10 cellular contexts compared by ENCODE assay signal in the genomic region with DNA sequence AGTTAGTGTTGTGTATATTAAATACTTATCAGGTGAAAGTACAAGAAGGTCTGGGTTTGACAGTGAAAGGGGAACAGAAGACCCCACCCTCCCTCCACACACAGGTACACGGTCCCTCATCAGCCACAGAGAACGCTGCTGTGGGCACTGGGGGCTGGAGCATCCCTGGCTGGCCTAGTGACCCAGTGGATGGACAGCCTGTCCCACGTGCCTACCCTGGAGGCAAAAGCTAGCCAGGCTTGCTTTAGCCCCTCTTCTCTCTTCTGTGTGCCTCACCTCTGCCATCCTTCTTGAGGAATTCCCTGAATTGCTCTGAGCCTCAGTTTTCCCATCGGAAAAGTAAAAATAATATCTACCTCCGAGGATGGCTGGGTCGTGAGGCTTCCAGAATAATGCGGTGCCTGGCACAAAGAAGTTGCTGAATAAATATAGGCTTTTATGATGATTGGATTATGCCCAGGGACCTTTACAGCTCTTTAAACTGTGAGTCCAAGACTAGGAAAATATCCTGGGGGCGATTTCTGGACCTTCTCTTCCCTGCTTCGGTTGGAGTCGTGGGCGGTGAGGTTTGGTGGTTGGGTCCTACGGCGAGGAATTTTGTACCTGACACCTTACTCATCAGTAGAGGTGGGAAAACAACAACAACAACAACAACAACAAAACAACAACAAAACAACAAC. TPM values are rescaled to one million over a fixed set of nuclear protein-coding genes. Genes with fewer than 3 reads are reported as not detected.
DNase-seq lines count a peak whose midpoint lies in the region; ATAC-seq, FAIRE-seq and TF ChIP-seq lines count a peak whose summit lies in the region.
"Had no signal": no experiment of that assay in that cellular context is flagged by ENCODE, and none has a peak within 500 bp of the region (broad histone marks: within the 10 kb centered on the region; RNA-seq: fewer than 3 reads in every experiment).

No MANE protein-coding gene starts in this region.

- no peak for TF ChIP-seq POLR2A in GM12891 (IDR thresholded peaks at IDR 0.05; ENCODE audit: low read depth, low read length)

- H3K4me1 ChIP-seq in foreskin keratinocyte = peaks cover 4% of the 10 kb centered on the region
- H3K4me1 ChIP-seq in tibial artery = peaks cover 0 to 16% (median 9%) of the 10 kb centered on the region in 4 donors

- TF ChIP-seq CTCF in foreskin keratinocyte (conservative IDR thresholded peaks at IDR 0.05) (no peak), progenitor cell of endocrine pancreas (IDR thresholded peaks at IDR 0.05; ENCODE audit: unreplicated experiment) (no peak), tibial artery (IDR thresholded peaks at IDR 0.05) (no peak)

- H3K4me3 Mint-ChIP-seq in progenitor cell of endocrine pancreas (ENCODE audit: low read depth) = peak overlapping the region; percentile 81

- H3K4me1 Mint-ChIP-seq in progenitor cell of endocrine pancreas (ENCODE audit: low read depth) = peaks cover 7% of the 10 kb centered on the region

- DNase-seq in GM12891 (ENCODE audit: insufficient read length, low spot score) (no peak), SK-N-MC (ENCODE audit: low read depth, low spot score) (no peak), foreskin keratinocyte (no peak), progenitor cell of endocrine pancreas (ENCODE audit: low spot score, unreplicated experiment) (no peak), ecto neural progenitor cell (ENCODE audit: low spot score) (no peak), NCI-H1105 (lab: John Stamatoyannopoulos, UW) (no peak), tibial artery (no peak)
- DNase-seq: stimulated activated CD4-positive, alpha-beta T cell treated with anti-CD3 and anti-CD28 coated beads, Interleukin-2, amount 100 ng/mL, for 24 hours had no signal

- H3K27me3 ChIP-seq in foreskin keratinocyte (no peaks in the 10 kb centered on the region), tibial artery (peaks cover 0 to 58% of the 10 kb centered on the region in 2 donors)

- FAIRE-seq in GM12891 (lab: Jason Lieb, UNC) = peak; percentile 41

- H3K27ac Mint-ChIP-seq in progenitor cell of endocrine pancreas = peak overlapping the region; percentile 93

- H3K27me3 Mint-ChIP-seq in progenitor cell of endocrine pancreas = peaks cover under 1% of the 10 kb centered on the region

- no peaks in the 10 kb centered on the region for H3K36me3 ChIP-seq in SK-N-MC (ENCODE audit: insufficient read depth, low read length)
- no peaks in the 10 kb centered on the region for H3K36me3 ChIP-seq in tibial artery

- ATAC-seq in foreskin keratinocyte (no peak), HG03139 (IDR thresholded peaks at IDR 0.05; ENCODE audit: unreplicated experiment) (no peak)

- peaks cover 3% of the 10 kb centered on the region for H3K36me3 Mint-ChIP-seq in progenitor cell of endocrine pancreas (ENCODE audit: insufficient read depth)

- no peaks in the 10 kb centered on the region for H3K9me3 ChIP-seq in SK-N-MC (ENCODE audit: low read depth, low read length)
- no peaks in the 10 kb centered on the region for H3K9me3 ChIP-seq in tibial artery

- H3K9me3 Mint-ChIP-seq in progenitor cell of endocrine pancreas (ENCODE audit: low read depth) = no peaks in the 10 kb centered on the region

- peak overlapping the region; percentile 70 for H3K4me3 ChIP-seq in SK-N-MC
- no peak overlapping the region for H3K4me3 ChIP-seq in tibial artery

- no peak overlapping the region for H3K27ac ChIP-seq in SK-N-MC
- H3K27ac ChIP-seq in foreskin keratinocyte = peak overlapping the region; percentile 82
- no peak overlapping the region for H3K27ac ChIP-seq in tibial artery

- intact Hi-C loops in tibial artery (cut with DNase I; ENCODE audit: low total_unique reads) = no loop called here

- H3K9ac ChIP-seq in SK-N-MC (ENCODE audit: insufficient read length) = no peak overlapping the region

TF ChIP-seq in GM12891, 5 proteins besides CTCF, POLR2A, EP300 and RAD21:
- no peak for TF ChIP-seq PAX5 (IDR thresholded peaks at IDR 0.05; ENCODE audit: insufficient read depth, low read length, severe bottlenecking)
- TF ChIP-seq TAF1 (IDR thresholded peaks at IDR 0.05; ENCODE audit: low read depth, low read length) = no peak
- TF ChIP-seq SPI1 (IDR thresholded peaks at IDR 0.05; ENCODE audit: low read depth, low read length) = no peak
- no peak for TF ChIP-seq POLR2AphosphoS5 (IDR thresholded peaks at IDR 0.05; ENCODE audit: low read depth, low read length)
- TF ChIP-seq POU2F2 (IDR thresholded peaks at IDR 0.05; ENCODE audit: low read depth, low read length) = no peak

RNA-seq across cellular contexts. Expression of a gene that starts 0.9 kb away (rescaled TPM):
- 2.3 TPM for polyA plus RNA-seq in GM12891 (2012; ENCODE audit: low read depth, missing spikeins)
- 10.9 and 11.9 TPM in 2 replicates for total RNA-seq in foreskin keratinocyte
- 6.1 and 9.5 TPM in 2 replicates for polyA plus RNA-seq in foreskin keratinocyte
- total RNA-seq in progenitor cell of endocrine pancreas = 19.6 and 21.2 TPM in 2 replicates

RNA-seq across cellular contexts. Expression of a gene that starts 43.2 kb away (rescaled TPM):
- not detected for polyA plus RNA-seq in GM12891 (2012; ENCODE audit: low read depth, missing spikeins)
- 5.6 and 7.0 TPM in 2 replicates for total RNA-seq in foreskin keratinocyte
- polyA plus RNA-seq in foreskin keratinocyte = 6.2 and 6.3 TPM in 2 replicates
- 0.13 and 0.26 TPM in 2 replicates for total RNA-seq in progenitor cell of endocrine pancreas
- total RNA-seq: fibroblast of villous mesenchyme had no signal
